In the genomic region with DNA sequence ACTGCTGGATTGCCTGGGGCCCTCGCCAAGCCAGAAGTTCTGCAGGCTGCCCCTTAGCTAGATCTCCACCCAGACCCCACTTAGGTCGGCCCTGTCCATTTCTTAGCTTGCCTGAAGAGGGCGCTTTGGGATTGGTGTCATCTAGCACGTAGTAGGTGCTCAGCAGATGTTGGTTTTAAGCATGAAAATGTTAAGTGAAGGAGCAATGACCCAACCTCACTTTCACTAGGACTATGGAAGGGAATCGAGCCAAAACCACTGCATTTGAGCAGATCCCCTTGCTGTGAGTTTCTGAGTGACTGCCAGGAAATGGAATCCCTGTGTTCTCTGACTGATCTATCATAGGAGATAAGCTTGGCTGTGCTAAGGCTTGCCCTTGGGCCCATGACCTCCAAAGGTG, we compare ENCODE assay signal across 10 cellular contexts.
A peak's percentile ranks its signal among the peaks of the same experiment; 100 is the strongest.
DNase-seq lines count a peak whose midpoint lies in the region; ATAC-seq and TF ChIP-seq lines count a peak whose summit lies in the region.
"Had no signal": no experiment of that assay in that cellular context is flagged by ENCODE, and none has a peak within 500 bp of the region (broad histone marks: within the 10 kb centered on the region; RNA-seq: fewer than 3 reads in every experiment).

No MANE protein-coding gene starts in this region.

- no peak overlapping the region for H4K8ac ChIP-seq in IMR-90 (ENCODE audit: low read depth in 2 of 2, low read length in 2 of 2)

- no peak overlapping the region for H3K9ac ChIP-seq in DND-41 (ENCODE audit: low read depth, low read length)
- no peak overlapping the region for H3K9ac ChIP-seq in IMR-90 (ENCODE audit: low read depth, low read length)

- POLR2A ChIA-PET in IMR-90 (lab: Charles Lee; ENCODE audit: unreplicated experiment), result no interaction called here

- H3K9me3 ChIP-seq in DND-41 (ENCODE audit: insufficient read depth, low read length, severe bottlenecking), result no peaks in the 10 kb centered on the region
- peaks cover 3% of the 10 kb centered on the region; the same call in 1 of the 2 replicates for H3K9me3 ChIP-seq in IMR-90 (ENCODE audit: control insufficient read depth, insufficient read depth, low read length)
- H3K9me3 ChIP-seq in thyroid gland, result no peaks in the 10 kb centered on the region

- H3K27ac ChIP-seq in DND-41 (ENCODE audit: low read length) (no peak overlapping the region), IMR-90 (ENCODE audit: insufficient read depth, low read length) (no peak overlapping the region), thyroid gland (no peak overlapping the region)

- no peak overlapping the region for H3K4ac ChIP-seq in IMR-90 (ENCODE audit: low read depth, low read length)

- H3K4me1 ChIP-seq in DND-41 (ENCODE audit: insufficient read depth, low read length) (no peaks in the 10 kb centered on the region), IMR-90 (ENCODE audit: control insufficient read depth, insufficient read depth, low read length) (peaks cover 2% of the 10 kb centered on the region; the same call in 1 of the 2 replicates), thyroid gland (peaks cover 8 to 15% of the 10 kb centered on the region in 2 donors)

- dilution Hi-C loops in IMR-90 (cut with HindIII; ENCODE audit: low sequenced_read_pairs, unreplicated experiment), result no loop called here

- no peak overlapping the region for H2AK9ac ChIP-seq in IMR-90 (replicated peaks; ENCODE audit: low read depth, low read length, poor library complexity)

- no peak overlapping the region for H3K23ac ChIP-seq in IMR-90 (ENCODE audit: low read depth, low read length)

- no peak overlapping the region for H2AK5ac ChIP-seq in IMR-90 (ENCODE audit: low read depth, low read length)

- peaks cover 9% of the 10 kb centered on the region; the same call in 1 of the 2 replicates for H3K9me1 ChIP-seq in IMR-90 (ENCODE audit: insufficient read depth, low read length)

- no peak for TF ChIP-seq RAD21 in IMR-90 (IDR thresholded peaks at IDR 0.05; ENCODE audit: low read length)

- no peaks in the 10 kb centered on the region for H4K20me1 ChIP-seq in DND-41 (ENCODE audit: insufficient read depth, low read length)
- no peaks in the 10 kb centered on the region for H4K20me1 ChIP-seq in IMR-90 (ENCODE audit: insufficient read depth, low read length)

- H3K36me3 ChIP-seq in DND-41 (ENCODE audit: insufficient read depth, low read length) (no peaks in the 10 kb centered on the region), IMR-90 (ENCODE audit: control insufficient read depth, insufficient read depth, low read length) (no peaks in the 10 kb centered on the region), kidney epithelial cell (ENCODE audit: control insufficient read depth, insufficient read depth, low read length) (no peaks in the 10 kb centered on the region), thyroid gland (no peaks in the 10 kb centered on the region)

- H2AFZ ChIP-seq in DND-41 (ENCODE audit: low read depth, low read length), result no peak overlapping the region
- H2AFZ ChIP-seq in IMR-90 (replicated peaks; ENCODE audit: low read length, poor library complexity), result no peak overlapping the region

- H3K27me3 ChIP-seq in DND-41 (ENCODE audit: insufficient read depth, low read length, poor library complexity) (peaks cover 3% of the 10 kb centered on the region), IMR-90 (ENCODE audit: control insufficient read depth, insufficient read depth, low read length) (peaks cover 10% of the 10 kb centered on the region), kidney epithelial cell (ENCODE audit: control insufficient read depth, insufficient read depth, low read length) (no peaks in the 10 kb centered on the region), thyroid gland (no peaks in the 10 kb centered on the region)

- no peak overlapping the region for H3K18ac ChIP-seq in IMR-90 (ENCODE audit: low read depth, low read length)

- H3K14ac ChIP-seq in IMR-90 (replicated peaks; ENCODE audit: low read depth, low read length), result no peak overlapping the region

- in situ Hi-C loops in IMR-90 (cut with MboI; ENCODE audit: low sequenced_read_pairs), result no loop called here

- no peak overlapping the region for H2BK5ac ChIP-seq in IMR-90 (ENCODE audit: low read depth, low read length, poor library complexity, severe bottlenecking)

- H3K4me2 ChIP-seq in DND-41 (ENCODE audit: insufficient read depth, low read length) (no peak overlapping the region), IMR-90 (ENCODE audit: low read depth, low read length) (no peak overlapping the region)

- no peak overlapping the region for H4K91ac ChIP-seq in IMR-90 (ENCODE audit: insufficient read depth, low read depth, low read length)

- no peak overlapping the region for H2BK20ac ChIP-seq in IMR-90 (ENCODE audit: low read depth, low read length)

- no peak overlapping the region for H4K5ac ChIP-seq in IMR-90 (ENCODE audit: low read depth, low read length)

- intact Hi-C loops in IMR-90 (cut with micrococcal nuclease), result no loop called here
- intact Hi-C loops in thyroid gland (cut with DNase I), result no loop called here

- BruUV-seq in IMR-90 (replicated peaks; lab: Mats Ljungman, UMichigan), result no TSS peak

- DNase-seq in DND-41, result peak; percentile 9
- DNase-seq in IMR-90, result no peak
- DNase-seq in astrocyte of the hippocampus (ENCODE audit: low read depth, low spot score), result peak; percentile 22
- no peak for DNase-seq in kidney epithelial cell (ENCODE audit: low read depth)
- DNase-seq in thyroid gland, result no peak
- DNase-seq: activated CD8-positive, alpha-beta memory T cell treated with anti-CD3 and anti-CD28 coated beads, Interleukin-2, amount 10 ng/mL, durations not matched to agents 7 days and 5 days; stimulated activated naive CD4-positive, alpha-beta T cell had no signal

- no peaks in the 10 kb centered on the region for H3K79me2 ChIP-seq in DND-41 (ENCODE audit: insufficient read depth, low read length)

- TF ChIP-seq CTCF in DND-41 (IDR thresholded peaks at IDR 0.05; ENCODE audit: borderline replicate concordance, extremely low read depth, low read length, poor library complexity, severe bottlenecking) (peak; percentile 50), IMR-90 (conservative IDR thresholded peaks at IDR 0.05; ENCODE audit: low read depth, low read length) (peak; percentile 29), kidney epithelial cell (IDR thresholded peaks at IDR 0.05; ENCODE audit: insufficient read depth, low read length, poor library complexity, severe bottlenecking) (peak; percentile 37), thyroid gland (IDR thresholded peaks at IDR 0.05) (peak in 1 of 6 experiments; percentile 2)

- TF ChIP-seq POLR2A in IMR-90 (IDR thresholded peaks at IDR 0.05; ENCODE audit: low read depth, low read length) (no peak), thyroid gland (IDR thresholded peaks at IDR 0.05) (no peak)

- no peak overlapping the region for H3K56ac ChIP-seq in IMR-90 (ENCODE audit: extremely low read depth, insufficient read depth, low read length)

- WGBS in IMR-90 (ENCODE audit: extremely low coverage in 2 of 2, insufficient read length in 1 of 2), 2 experiments, result no CpG with 5 or more reads among the region's 5 CpGs
- WGBS in thyroid gland, 2 donors, result 77 to 85% methylated on average over 5 of the region's 5 CpGs

- H2BK15ac ChIP-seq in IMR-90 (ENCODE audit: low read depth, low read length), result no peak overlapping the region

- CTCF ChIA-PET in IMR-90 (lab: Yijun Ruan, JAX), result interaction anchor here (0.6 kb wide), 2 partner anchors 20 to 28 kb away, joined by 3 to 6 read pairs; no protein-coding TSS in a partner anchor

- H3K79me1 ChIP-seq in IMR-90 (ENCODE audit: low read depth in 1 of 2, low read length in 2 of 2), result no peaks in the 10 kb centered on the region

- H2BK120ac ChIP-seq in IMR-90 (ENCODE audit: low read depth, low read length), result 0 out of 2 replicates have a peak overlapping the region, but pooled peaks have one; percentile 8

- H3K4me3 ChIP-seq in DND-41 (ENCODE audit: low read depth in 1 of 2, low read length in 2 of 2) (no peak overlapping the region), IMR-90 (ENCODE audit: insufficient read depth, low read depth, low read length) (no peak overlapping the region), kidney epithelial cell (ENCODE audit: low read depth, low read length) (no peak overlapping the region), thyroid gland (replicated peaks in 1 of 3) (no peak overlapping the region)

- ATAC-seq in DND-41 (ENCODE audit: insufficient read depth, low read depth) (peak; percentile 58; the same call in 2 of the 3 replicates), IMR-90 (ENCODE audit: low read depth) (no peak), GM21619 (IDR thresholded peaks at IDR 0.05; ENCODE audit: unreplicated experiment) (no peak), HG02852 (IDR thresholded peaks at IDR 0.05; ENCODE audit: unreplicated experiment) (no peak), GM21381 (IDR thresholded peaks at IDR 0.05; ENCODE audit: unreplicated experiment) (no peak)
- ATAC-seq: activated CD8-positive, alpha-beta memory T cell treated with anti-CD3 and anti-CD28 coated beads, Interleukin-2, amount 10 ng/mL, durations not matched to agents 7 days and 5 days had no signal

TF ChIP-seq in IMR-90, 13 proteins besides CTCF, POLR2A, EP300 and RAD21:
- no peak for TF ChIP-seq RCOR1 (IDR thresholded peaks at IDR 0.05; ENCODE audit: insufficient replicate concordance, low read length)

Comparison
In these comparisons a context has a peak if more than half of its experiments do, and no peak if none do; other contexts are left out.
1. DNase-seq: peak in DND-41 (single experiment) and astrocyte of the hippocampus (single experiment); none in IMR-90 (single experiment), kidney epithelial cell (single experiment) and thyroid gland (0 of 2).